12 cellular contexts compared by ENCODE assay signal in genomic region chr15:89781055-89781454, GRCh38. TPM values are rescaled to one million over a fixed set of nuclear protein-coding genes. Genes with fewer than 3 reads are reported as not detected.
A peak's percentile ranks its signal among the peaks of the same experiment; 100 is the strongest.
DNase-seq lines count a peak whose midpoint lies in the region; ATAC-seq, FAIRE-seq and TF ChIP-seq lines count a peak whose summit lies in the region.
"Had no signal": no experiment of that assay in that cellular context is flagged by ENCODE, and none has a peak within 500 bp of the region (broad histone marks: within the 10 kb centered on the region; RNA-seq: fewer than 3 reads in every experiment).

No MANE protein-coding gene starts in this region.

- peak overlapping the region; percentile 84 for H3K4me2 ChIP-seq in MM.1S (ENCODE audit: low read depth, low read length)
- peak overlapping the region; percentile 92 for H3K4me2 ChIP-seq in GM12878 (ENCODE audit: control insufficient read depth, insufficient read depth)
- no peak overlapping the region for H3K4me2 ChIP-seq in smooth muscle cell

- H3K9ac ChIP-seq in MM.1S (ENCODE audit: low read length): peak overlapping the region; percentile 62
- peak overlapping the region; percentile 35 for H3K9ac ChIP-seq in GM12878 (ENCODE audit: control insufficient read depth, insufficient read depth, low read length)
- H3K9ac ChIP-seq in smooth muscle cell (ENCODE audit: low read depth): no peak overlapping the region

- POLR2A ChIA-PET in GM12878 (lab: Charles Lee): interaction anchor here (0.5 to 1.0 kb wide), 2 partner anchors 14 to 20 kb away, joined by 3 read pairs; no protein-coding TSS in a partner anchor

- peaks cover 31% of the 10 kb centered on the region for H3K4me1 ChIP-seq in MM.1S (ENCODE audit: low read length)
- peaks cover 30% of the 10 kb centered on the region for H3K4me1 ChIP-seq in GM12878 (ENCODE audit: control insufficient read depth, insufficient read depth, low read length)
- H3K4me1 ChIP-seq in smooth muscle cell (ENCODE audit: low read depth): peaks cover 6% of the 10 kb centered on the region

- no peak for TF ChIP-seq EP300 in GM12878 (IDR thresholded peaks at IDR 0.05; ENCODE audit: borderline replicate concordance in 1 of 2, control insufficient read depth in 1 of 2, low read depth in 2 of 2, low read length in 2 of 2)

- RAD21 ChIA-PET in GM12878 (lab: Charles Lee; ENCODE audit: unreplicated experiment): interaction anchor here (1.0 to 2.3 kb wide), 2 partner anchors 14 to 94 kb away, joined by 4 to 15 read pairs; no protein-coding TSS in a partner anchor

- H3K4me3 Mint-ChIP-seq in activated T-cell treated with anti-CD3 and anti-CD28 coated beads, Interleukin-2, amount 50 U/mL, for 24 hours: no peak overlapping the region
- H3K4me3 Mint-ChIP-seq: naive thymus-derived CD8-positive, alpha-beta T cell had no signal

- no peaks in the 10 kb centered on the region for H3K9me2 ChIP-seq in MM.1S (replicated peaks; ENCODE audit: insufficient read depth, low read length)

- H2AFZ ChIP-seq in MM.1S (ENCODE audit: low read length) (peak overlapping the region; percentile 77), GM12878 (ENCODE audit: control insufficient read depth, low read depth, low read length) (peak overlapping the region; percentile 73), smooth muscle cell (ENCODE audit: low read depth) (no peak overlapping the region)

- no peaks in the 10 kb centered on the region for H4K20me1 ChIP-seq in MM.1S (ENCODE audit: insufficient read depth, low read length)
- H4K20me1 ChIP-seq in GM12878 (ENCODE audit: control insufficient read depth, insufficient read depth): no peaks in the 10 kb centered on the region
- H4K20me1 ChIP-seq in smooth muscle cell (ENCODE audit: low read depth): no peaks in the 10 kb centered on the region

- H3K9me3 ChIP-seq in MM.1S (replicated peaks; ENCODE audit: insufficient read depth, low read length) (no peaks in the 10 kb centered on the region), GM12878 (replicated peaks; ENCODE audit: control insufficient read depth, insufficient read depth, low read length) (no peaks in the 10 kb centered on the region; the same call in 2 of the 3 replicates), smooth muscle cell (replicated peaks; ENCODE audit: low read depth) (no peaks in the 10 kb centered on the region)

- H3K27ac ChIP-seq in MM.1S (ENCODE audit: low read length): peak overlapping the region; percentile 96
- H3K27ac ChIP-seq in GM12878 (ENCODE audit: control insufficient read depth, insufficient read depth): peak overlapping the region; percentile 17; the same call in 1 of the 2 replicates
- peak overlapping the region; percentile 86 for H3K27ac ChIP-seq in smooth muscle cell (ENCODE audit: low read depth)

- H3K9me3 Mint-ChIP-seq in activated T-cell treated with anti-CD3 and anti-CD28 coated beads, Interleukin-2, amount 50 U/mL, for 24 hours: no peaks in the 10 kb centered on the region
- H3K9me3 Mint-ChIP-seq: naive thymus-derived CD8-positive, alpha-beta T cell had no signal

- H3K4me1 Mint-ChIP-seq in activated T-cell treated with anti-CD3 and anti-CD28 coated beads, Interleukin-2, amount 50 U/mL, for 24 hours (ENCODE audit: low read depth): peaks cover 17% of the 10 kb centered on the region

- H3K36me3 ChIP-seq in MM.1S (replicated peaks; ENCODE audit: insufficient read depth, low read length) (no peaks in the 10 kb centered on the region), GM12878 (ENCODE audit: control insufficient read depth in 2 of 2, insufficient read depth in 2 of 2, low read length in 1 of 2) (no peaks in the 10 kb centered on the region), smooth muscle cell (ENCODE audit: low read depth) (no peaks in the 10 kb centered on the region)

- H3K79me2 ChIP-seq in MM.1S (ENCODE audit: low read length) (no peaks in the 10 kb centered on the region), GM12878 (ENCODE audit: control insufficient read depth, insufficient read depth, low read length) (no peaks in the 10 kb centered on the region), smooth muscle cell (ENCODE audit: low read depth) (no peaks in the 10 kb centered on the region)

- peak overlapping the region; percentile 24 for H3K4me3 ChIP-seq in MM.1S (ENCODE audit: low read length)
- H3K4me3 ChIP-seq in GM12878: 0 out of 2 replicates have a peak overlapping the region, but pooled peaks have one; percentile 24
- H3K4me3 ChIP-seq in smooth muscle cell: no peak overlapping the region

- intact Hi-C loops in GM12878 (cut with micrococcal nuclease; ENCODE audit: unreplicated experiment): no loop called here

- DNase-seq in activated T-cell treated with anti-CD3 and anti-CD28 coated beads, Interleukin-2, amount 50 U/mL, for 48 hours: peak; percentile 38 to 47
- DNase-seq in activated T-cell treated with anti-CD3 and anti-CD28 coated beads, Interleukin-2, amount 50 U/mL, for 24 hours: no peak
- DNase-seq in MM.1S (peak; percentile 90), GM12878 (ENCODE audit: low read depth, low spot score) (no peak), smooth muscle cell (lab: John Stamatoyannopoulos, UW; ENCODE audit: unreplicated experiment) (no peak), H4 (ENCODE audit: low spot score) (no peak), GM20000 (ENCODE audit: low spot score) (no peak)
- DNase-seq: activated CD8-positive, alpha-beta memory T cell treated with anti-CD3 and anti-CD28 coated beads, Interleukin-2, amount 50 U/mL, for 48 hours; naive thymus-derived CD8-positive, alpha-beta T cell; NCI-H1048 had no signal

- ATAC-seq in GM12878 (peak; percentile 68), HG03025 (IDR thresholded peaks at IDR 0.05; ENCODE audit: low FRiP score, unreplicated experiment) (no peak)
- ATAC-seq: naive thymus-derived CD8-positive, alpha-beta T cell had no signal

- H3K36me3 Mint-ChIP-seq in activated T-cell treated with anti-CD3 and anti-CD28 coated beads, Interleukin-2, amount 50 U/mL, for 24 hours (ENCODE audit: low read depth): no peaks in the 10 kb centered on the region
- H3K36me3 Mint-ChIP-seq: naive thymus-derived CD8-positive, alpha-beta T cell had no signal

- WGBS in GM12878 (ENCODE audit: insufficient coverage, insufficient replicate concordance, low lambda C conversion rate, missing lambda C conversion rate): 0% methylated on average over 6 of the region's 6 CpGs
- 80% methylated on average over 6 of the region's 6 CpGs for WGBS in smooth muscle cell (ENCODE audit: low lambda C conversion rate)

- TF ChIP-seq POLR2A in GM12878 (IDR thresholded peaks at IDR 0.05; ENCODE audit: low read depth, low read length): no peak

- H3F3A ChIP-seq in MM.1S (ENCODE audit: insufficient read depth, low read length) (peaks cover 20% of the 10 kb centered on the region), smooth muscle cell (ENCODE audit: low read depth) (peaks cover 9% of the 10 kb centered on the region)

- in situ Hi-C loops in GM12878 (cut with MboI): no loop called here

- SMC1A ChIA-PET in GM12878 (lab: Charles Lee; ENCODE audit: uncharacterized antibody, unreplicated experiment): interaction anchor here (0.7 to 2.3 kb wide), 5 partner anchors 15 to 94 kb away, joined by 3 to 13 read pairs (median 3); no protein-coding TSS in a partner anchor

- TF ChIP-seq CTCF in MM.1S (IDR thresholded peaks at IDR 0.05; ENCODE audit: low read length) (no peak), GM12878 (IDR thresholded peaks at IDR 0.05 in 2 of 3, conservative IDR thresholded peaks at IDR 0.05 in 1 of 3; ENCODE audit: control insufficient read depth in 2 of 3, extremely low read depth in 1 of 3, insufficient read depth in 1 of 3, low read depth in 3 of 3, low read length in 3 of 3) (no peak), smooth muscle cell (IDR thresholded peaks at IDR 0.05; ENCODE audit: borderline replicate concordance, insufficient read depth, poor library complexity, severe bottlenecking) (no peak), GM20000 (IDR thresholded peaks at IDR 0.05; ENCODE audit: extremely low read depth, missing control alignments) (no peak)

- peaks cover 37% of the 10 kb centered on the region for H3K27me3 Mint-ChIP-seq in activated T-cell treated with anti-CD3 and anti-CD28 coated beads, Interleukin-2, amount 50 U/mL, for 24 hours

- TF ChIP-seq RAD21 in GM12878 (IDR thresholded peaks at IDR 0.05; ENCODE audit: insufficient read depth, low read depth, low read length): no peak

- no peaks in the 10 kb centered on the region for H3K27me3 ChIP-seq in MM.1S (replicated peaks; ENCODE audit: insufficient read depth, low read length)
- H3K27me3 ChIP-seq in GM12878 (replicated peaks in 1 of 2; ENCODE audit: control insufficient read depth in 2 of 2, insufficient read depth in 2 of 2, low read length in 1 of 2): no peaks in the 10 kb centered on the region
- no peaks in the 10 kb centered on the region for H3K27me3 ChIP-seq in smooth muscle cell (ENCODE audit: low read depth)

- CTCF ChIA-PET in GM12878 (lab: Yijun Ruan, JAX): interaction anchor here (1.0 to 2.0 kb wide), 6 partner anchors 20 to 109 kb away, joined by 3 to 14 read pairs (median 4); no protein-coding TSS in a partner anchor

- peak; percentile 91 for FAIRE-seq in GM12878 (lab: Jason Lieb, UNC)
- FAIRE-seq: colon had no signal

- no TSS peak for BruUV-seq in GM12878 (replicated peaks; lab: Mats Ljungman, UMichigan)

- H3K27ac Mint-ChIP-seq in activated T-cell treated with anti-CD3 and anti-CD28 coated beads, Interleukin-2, amount 50 U/mL, for 24 hours: no peak overlapping the region

RNA-seq across cellular contexts. Expression of gene MESP2, which starts 4.9 kb away (rescaled TPM):
- total RNA-seq in GM12878 (2013; cell fraction: nucleolus; rRNA removed): not detected in 2 replicates
- total RNA-seq in GM12878 (2014; rRNA removed): not detected in 2 replicates
- total RNA-seq in GM12878 (2014; rRNA removed; fragmentation: Illumina TruSeq; extraction: Trizol): not detected in 2 replicates
- not detected in 2 replicates for total RNA-seq in GM12878 (2021)
- not detected for polyA plus RNA-seq in GM12878 (2011; ENCODE audit: low read depth)
- not detected in 2 replicates for polyA plus RNA-seq in GM12878 (2011; rRNA removed)
- polyA plus RNA-seq in GM12878 (2011; cell fraction: cytosol; rRNA removed): not detected in 2 replicates
- polyA plus RNA-seq in GM12878 (2011; cell fraction: nucleus; rRNA removed): not detected in 2 replicates
- not detected in 2 replicates for polyA plus RNA-seq in GM12878 (2012)
- polyA plus RNA-seq in GM12878 (2014; fragmentation: Illumina TruSeq; extraction: Trizol): not detected in 2 replicates
- polyA plus RNA-seq in GM12878 (2014; fragmentation: Nextera tagmentation; extraction: Ambion mirVana): not detected
- polyA plus RNA-seq in GM12878 (2014; rRNA removed): 0.04 TPM in 1 of 2 replicates, not detected in the other
- polyA plus RNA-seq in GM12878 (2016; fragmentation: Nextera tagmentation; extraction: Ambion mirVana): not detected
- polyA minus RNA-seq in GM12878 (2011; rRNA and poly(A)+ RNA removed): not detected in 2 replicates
- polyA minus RNA-seq in GM12878 (2011; cell fraction: cytosol; rRNA and poly(A)+ RNA removed): not detected in 2 replicates
- polyA minus RNA-seq in GM12878 (2011; cell fraction: nucleus; rRNA and poly(A)+ RNA removed): not detected in 2 replicates
- total RNA-seq in smooth muscle cell: not detected in 2 replicates
- polyA plus RNA-seq in smooth muscle cell: 0.09 and 0.50 TPM in 2 replicates
- not detected in 2 replicates for total RNA-seq in H4 (2014; rRNA removed; shearing (Covaris generic))
- total RNA-seq: naive thymus-derived CD8-positive, alpha-beta T cell had no signal
- polyA plus RNA-seq: naive thymus-derived CD8-positive, alpha-beta T cell had no signal

RNA-seq across cellular contexts. Expression of gene MESP1, which starts 30.0 kb away (rescaled TPM):
- 0.25 TPM in 1 of 2 replicates, not detected in the other for total RNA-seq in GM12878 (2013; cell fraction: nucleolus; rRNA removed)
- total RNA-seq in GM12878 (2014; rRNA removed): 0.73 and 0.82 TPM in 2 replicates
- 0.04 and 0.14 TPM in 2 replicates for total RNA-seq in GM12878 (2014; rRNA removed; fragmentation: Illumina TruSeq; extraction: Trizol)
- 0.27 and 1.1 TPM in 2 replicates for total RNA-seq in GM12878 (2021)
- not detected for polyA plus RNA-seq in GM12878 (2011; ENCODE audit: low read depth)
- 0.24 and 0.45 TPM in 2 replicates for polyA plus RNA-seq in GM12878 (2011; rRNA removed)
- polyA plus RNA-seq in GM12878 (2011; cell fraction: cytosol; rRNA removed): 0.22 and 0.48 TPM in 2 replicates
- 0.37 and 0.51 TPM in 2 replicates for polyA plus RNA-seq in GM12878 (2011; cell fraction: nucleus; rRNA removed)
- polyA plus RNA-seq in GM12878 (2012): 0.74 and 1.5 TPM in 2 replicates
- 0.09 TPM in 1 of 2 replicates, not detected in the other for polyA plus RNA-seq in GM12878 (2014; fragmentation: Illumina TruSeq; extraction: Trizol)
- not detected for polyA plus RNA-seq in GM12878 (2014; fragmentation: Nextera tagmentation; extraction: Ambion mirVana)
- 0.19 and 0.20 TPM in 2 replicates for polyA plus RNA-seq in GM12878 (2014; rRNA removed)
- polyA plus RNA-seq in GM12878 (2016; fragmentation: Nextera tagmentation; extraction: Ambion mirVana): under 1 TPM; 0.70 to 1.00 TPM
- 0.26 and 0.29 TPM in 2 replicates for polyA minus RNA-seq in GM12878 (2011; rRNA and poly(A)+ RNA removed)
- polyA minus RNA-seq in GM12878 (2011; cell fraction: cytosol; rRNA and poly(A)+ RNA removed): 1.3 and 1.6 TPM in 2 replicates
- polyA minus RNA-seq in GM12878 (2011; cell fraction: nucleus; rRNA and poly(A)+ RNA removed): 0.48 and 0.77 TPM in 2 replicates
- not detected in 2 replicates for total RNA-seq in smooth muscle cell
- 0.15 and 0.67 TPM in 2 replicates for polyA plus RNA-seq in smooth muscle cell
- total RNA-seq in H4 (2014; rRNA removed; shearing (Covaris generic)): 0.47 TPM in 1 of 2 replicates, not detected in the other

RNA-seq across cellular contexts. Expression of gene ANPEP, which starts 33.6 kb away (rescaled TPM):
- 0.73 TPM in 1 of 2 replicates, not detected in the other for total RNA-seq in GM12878 (2013; cell fraction: nucleolus; rRNA removed)
- total RNA-seq in GM12878 (2014; rRNA removed) (not detected in 2 replicates), GM12878 (2014; rRNA removed; fragmentation: Illumina TruSeq; extraction: Trizol) (not detected in 2 replicates), GM12878 (2021) (0.58 and 0.87 TPM in 2 replicates), smooth muscle cell (11.6 and 12.9 TPM in 2 replicates)
- polyA plus RNA-seq in GM12878 (2011; ENCODE audit: low read depth): not detected
- polyA plus RNA-seq in GM12878 (2011; rRNA removed) (not detected in 2 replicates), GM12878 (2014; fragmentation: Illumina TruSeq; extraction: Trizol) (0.05 and 0.18 TPM in 2 replicates), GM12878 (2014; fragmentation: Nextera tagmentation; extraction: Ambion mirVana) (not detected), GM12878 (2014; rRNA removed) (not detected in 2 replicates), GM12878 (2016; fragmentation: Nextera tagmentation; extraction: Ambion mirVana) (under 1 TPM; 0.19 to 0.24 TPM), smooth muscle cell (16.0 and 17.6 TPM in 2 replicates)
- polyA plus RNA-seq in GM12878 (2011; cell fraction: cytosol; rRNA removed): not detected in 2 replicates
- polyA plus RNA-seq in GM12878 (2011; cell fraction: nucleus; rRNA removed): 0.04 TPM in 1 of 2 replicates, not detected in the other
- not detected in 2 replicates for polyA plus RNA-seq in GM12878 (2012)
- polyA minus RNA-seq in GM12878 (2011; rRNA and poly(A)+ RNA removed): not detected in 2 replicates
- polyA minus RNA-seq in GM12878 (2011; cell fraction: cytosol; rRNA and poly(A)+ RNA removed): not detected in 2 replicates
- not detected in 2 replicates for polyA minus RNA-seq in GM12878 (2011; cell fraction: nucleus; rRNA and poly(A)+ RNA removed)
- total RNA-seq in H4 (2014; rRNA removed; shearing (Covaris generic)): 3.5 and 4.7 TPM in 2 replicates

Comparison
In these comparisons a context has a peak if more than half of its experiments do, and no peak if none do; other contexts are left out.
1. DNase-seq: peak in activated T-cell treated with anti-CD3 and anti-CD28 coated beads, Interleukin-2, amount 50 U/mL, for 48 hours (2 of 2) and MM.1S (single experiment); none in activated T-cell treated with anti-CD3 and anti-CD28 coated beads, Interleukin-2, amount 50 U/mL, for 24 hours (single experiment), GM12878 (single experiment), smooth muscle cell (single experiment), H4 (single experiment) and GM20000 (single experiment).
2. H3K27ac ChIP-seq: peak in every context shown above with its lines; median percentile 96 in MM.1S; 86 in smooth muscle cell; 17 in GM12878.